ENCODE assay signal across 13 cellular contexts in genomic region chr10:33015798-33016547, GRCh38. TPM values are rescaled to one million over a fixed set of nuclear protein-coding genes. Genes with fewer than 3 reads are reported as not detected.
DNase-seq lines count a peak whose midpoint lies in the region; ATAC-seq and TF ChIP-seq lines count a peak whose summit lies in the region.
"Had no signal": no experiment of that assay in that cellular context is flagged by ENCODE, and none has a peak within 500 bp of the region (broad histone marks: within the 10 kb centered on the region; RNA-seq: fewer than 3 reads in every experiment).

No MANE protein-coding gene starts in this region.

- H3T11ph ChIP-seq in H9 (ENCODE audit: low read length): no peak overlapping the region

- no peaks in the 10 kb centered on the region for H3K79me1 ChIP-seq in H9 (ENCODE audit: insufficient read depth, low read depth, low read length, poor library complexity, severe bottlenecking)

- H3K23ac ChIP-seq in H9 (ENCODE audit: insufficient read length, low read depth, low read length): no peak overlapping the region

- H4K5ac ChIP-seq in H9 (ENCODE audit: insufficient read length, low read depth, low read length): no peak overlapping the region

- H2BK20ac ChIP-seq in H9 (ENCODE audit: low read depth, low read length, poor library complexity, severe bottlenecking): no peak overlapping the region

- no peak overlapping the region for H3K4me3 ChIP-seq in epithelial cell of proximal tubule (ENCODE audit: low read depth, low read length)
- H3K4me3 ChIP-seq in neural progenitor cell: no peak overlapping the region

- no peak overlapping the region for H2BK15ac ChIP-seq in H9 (ENCODE audit: low read depth, low read length)

- H4K8ac ChIP-seq in H9 (replicated peaks; ENCODE audit: insufficient read length, low read depth, low read length): no peak overlapping the region

- no peaks in the 10 kb centered on the region for H3F3A ChIP-seq in neural progenitor cell (ENCODE audit: low read depth)

- in situ Hi-C loops in Caki2 (cut with HindIII; ENCODE audit: low pct_unique_long_range_greater_than_20kb, low sequenced_read_pairs): no loop called here

- H3K23me2 ChIP-seq in H9 (ENCODE audit: insufficient read length, low read depth, low read length, poor library complexity, severe bottlenecking): no peaks in the 10 kb centered on the region

- no CpG with 5 or more reads among the region's 3 CpGs for WGBS in H9 (ENCODE audit: extremely low coverage, insufficient read length, low lambda C conversion rate)

- peaks cover 10% of the 10 kb centered on the region for H3K4me1 Mint-ChIP-seq in neural progenitor cell
- H3K4me1 Mint-ChIP-seq in H9: peaks cover 0 to 12% of the 10 kb centered on the region in 2 experiments; a peak in 3 of 4 replicates
- H3K4me1 Mint-ChIP-seq: CD14-positive monocyte had no signal

- H3K27ac Mint-ChIP-seq in neural progenitor cell (peak overlapping the region; percentile 62), H9 (no peak overlapping the region)
- H3K27ac Mint-ChIP-seq: activated B cell treated with CpG ODN at 0.5 μM for 24 hours, CD14-positive monocyte had no signal

- TF ChIP-seq CTCF in epithelial cell of proximal tubule (conservative IDR thresholded peaks at IDR 0.05; ENCODE audit: low read depth, low read length): peak; percentile 6
- TF ChIP-seq CTCF in neural progenitor cell (IDR thresholded peaks at IDR 0.05): no peak
- TF ChIP-seq CTCF in H9 (conservative IDR thresholded peaks at IDR 0.05): no peak

- H3K27me3 ChIP-seq in neural progenitor cell (no peaks in the 10 kb centered on the region), H9 (ENCODE audit: insufficient read depth, low read length) (no peaks in the 10 kb centered on the region)

- H2AFZ ChIP-seq in neural progenitor cell (replicated peaks) (no peak overlapping the region), H9 (ENCODE audit: low read length) (no peak overlapping the region)

- H3K9me3 ChIP-seq in neural progenitor cell (ENCODE audit: low read depth): no peaks in the 10 kb centered on the region
- H3K9me3 ChIP-seq in H9 (ENCODE audit: control insufficient read depth, low read depth, low read length): no peaks in the 10 kb centered on the region

- no peaks in the 10 kb centered on the region for H3K4me1 ChIP-seq in neural progenitor cell
- no peaks in the 10 kb centered on the region; the same call in 1 of the 2 replicates for H3K4me1 ChIP-seq in H9 (ENCODE audit: insufficient read depth, low read length)

- H2AK5ac ChIP-seq in H9 (ENCODE audit: insufficient read length, low read length): no peak overlapping the region

- no peak overlapping the region for H4K91ac ChIP-seq in H9 (ENCODE audit: insufficient read length, low read depth, low read length)

- H3K18ac ChIP-seq in H9 (ENCODE audit: insufficient read length, low read depth, low read length): no peak overlapping the region

- no peaks in the 10 kb centered on the region for H3K27me3 Mint-ChIP-seq in neural progenitor cell (ENCODE audit: insufficient read depth, low read depth)
- no peaks in the 10 kb centered on the region for H3K27me3 Mint-ChIP-seq in H9 (ENCODE audit: low read depth)

- H2BK5ac ChIP-seq in H9 (ENCODE audit: insufficient read length, low read length): no peak overlapping the region

- H3K9ac ChIP-seq in neural progenitor cell (no peak overlapping the region), H9 (ENCODE audit: extremely low read depth, insufficient read length, low read length) (no peak overlapping the region)

- H3K27ac ChIP-seq in neural progenitor cell: no peak overlapping the region
- no peak overlapping the region for H3K27ac ChIP-seq in H9 (ENCODE audit: insufficient read length, low read depth, low read length)

- ATAC-seq in HG03442 (IDR thresholded peaks at IDR 0.05; ENCODE audit: unreplicated experiment): peak; percentile 46
- ATAC-seq in HG03565 (IDR thresholded peaks at IDR 0.05; ENCODE audit: unreplicated experiment): no peak

- H3K56ac ChIP-seq in H9 (ENCODE audit: insufficient read length, low read depth, low read length): no peak overlapping the region

- H3K9me3 Mint-ChIP-seq in neural progenitor cell: no peaks in the 10 kb centered on the region
- peaks cover 0 to 3% of the 10 kb centered on the region in 2 experiments; a peak in 3 of 5 replicates for H3K9me3 Mint-ChIP-seq in H9

- no peaks in the 10 kb centered on the region for H3K36me3 ChIP-seq in neural progenitor cell

- no peak overlapping the region for H3K4ac ChIP-seq in H9 (ENCODE audit: low read depth, low read length)

- H3K79me2 ChIP-seq in neural progenitor cell (ENCODE audit: low read depth) (no peaks in the 10 kb centered on the region), H9 (ENCODE audit: insufficient read depth, low read length) (no peaks in the 10 kb centered on the region; the same call in 1 of the 2 replicates)

- no peaks in the 10 kb centered on the region for H3K36me3 Mint-ChIP-seq in neural progenitor cell
- peaks cover 0 to 1% (median 0%) of the 10 kb centered on the region in 3 experiments; a peak in 1 of 7 replicates for H3K36me3 Mint-ChIP-seq in H9 (ENCODE audit: insufficient read depth in 1 of 3, low read depth in 3 of 3)
- H3K36me3 Mint-ChIP-seq: CD14-positive monocyte had no signal

- H2BK120ac ChIP-seq in H9 (ENCODE audit: low read depth, low read length, poor library complexity, severe bottlenecking): no peak overlapping the region

- H3K4me3 Mint-ChIP-seq in neural progenitor cell (no peak overlapping the region), H9 (no peak overlapping the region)
- H3K4me3 Mint-ChIP-seq: activated B cell treated with CpG ODN at 0.5 μM for 24 hours, CD14-positive monocyte had no signal

- H3K4me2 ChIP-seq in neural progenitor cell: no peak overlapping the region
- H3K4me2 ChIP-seq in H9 (ENCODE audit: insufficient read depth, insufficient read length, low read length): no peak overlapping the region

- no peak overlapping the region for H2BK12ac ChIP-seq in H9 (ENCODE audit: insufficient read length, low read depth, low read length)

- H3K14ac ChIP-seq in H9 (ENCODE audit: insufficient read depth, low read length): no peak overlapping the region

- DNase-seq in Caki2 (ENCODE audit: low read depth) (peak; percentile 84), epithelial cell of proximal tubule (ENCODE audit: low read depth) (peak; percentile 94), neural progenitor cell (ENCODE audit: low spot score) (no peak), NOMO-1 (lab: John Stamatoyannopoulos, UW; ENCODE audit: unreplicated experiment in 2 of 2) (no peak), H9 (no peak), NCI-H2107 treated with DMSO at 0.1 percent for 48 hours (lab: John Stamatoyannopoulos, UW; ENCODE audit: unreplicated experiment) (no peak)
- DNase-seq: activated B cell treated with CpG ODN at 0.5 μM for 24 hours, glutamatergic neuron, midbrain, NCI-H2171 had no signal

- H4K20me1 ChIP-seq in neural progenitor cell (ENCODE audit: low read depth): no peaks in the 10 kb centered on the region
- no peaks in the 10 kb centered on the region for H4K20me1 ChIP-seq in H9 (ENCODE audit: control insufficient read depth, insufficient read depth, insufficient read length)

RNA-seq across cellular contexts. Expression of gene ITGB1, which starts 57.9 kb away (rescaled TPM):
- total RNA-seq in Caki2 (2014; rRNA removed; shearing (Covaris generic); ENCODE audit: low replicate concordance): 894 and 953 TPM in 2 replicates
- total RNA-seq in epithelial cell of proximal tubule (1,039 and 2,053 TPM in 2 replicates), neural progenitor cell (ENCODE audit: low replicate concordance) (229 and 358 TPM in 2 replicates), H9 (2021) (223 and 253 TPM in 2 replicates)

Comparison
In these comparisons a context has a peak if more than half of its experiments do, and no peak if none do; other contexts are left out.
1. DNase-seq: peak in Caki2 (single experiment) and epithelial cell of proximal tubule (single experiment); none in neural progenitor cell (single experiment), NOMO-1 (0 of 2), H9 (single experiment) and NCI-H2107 treated with DMSO at 0.1 percent for 48 hours (single experiment).